In genomic region chr15:99727733-99728132, GRCh38 we compare ENCODE assay signal across 20 cellular contexts. TPM values are rescaled to one million over a fixed set of nuclear protein-coding genes. Genes with fewer than 3 reads are reported as not detected.
DNase-seq lines count a peak whose midpoint lies in the region; ATAC-seq, FAIRE-seq and TF ChIP-seq lines count a peak whose summit lies in the region.
"Had no signal": no experiment of that assay in that cellular context is flagged by ENCODE, and none has a peak within 500 bp of the region (broad histone marks: within the 10 kb centered on the region; RNA-seq: fewer than 3 reads in every experiment).

No MANE protein-coding gene starts in this region.

- no peak for TF ChIP-seq POLR2A in adrenal gland (IDR thresholded peaks at IDR 0.05)

- peaks cover 13% of the 10 kb centered on the region for H3K9me3 Mint-ChIP-seq in WTC11
- H3K9me3 Mint-ChIP-seq: CD4-positive, alpha-beta memory T cell; HFFc6 had no signal

- H3K9me3 ChIP-seq in SK-N-SH, result no peaks in the 10 kb centered on the region
- H3K9me3 ChIP-seq in psoas muscle, result no peaks in the 10 kb centered on the region
- H3K9me3 ChIP-seq in small intestine (ENCODE audit: control insufficient read depth, low read depth), result no peaks in the 10 kb centered on the region
- H3K9me3 ChIP-seq in adrenal gland (replicated peaks in 1 of 3), result no peaks in the 10 kb centered on the region
- H3K9me3 ChIP-seq: A549 had no signal

- TF ChIP-seq CTCF in SK-N-SH (IDR thresholded peaks at IDR 0.05) (no peak), WTC11 (IDR thresholded peaks at IDR 0.05) (no peak), psoas muscle (IDR thresholded peaks at IDR 0.05) (no peak), adrenal gland (IDR thresholded peaks at IDR 0.05) (no peak)

- H3K27me3 Mint-ChIP-seq in WTC11 (ENCODE audit: low read depth), result peaks cover 7% of the 10 kb centered on the region
- H3K27me3 Mint-ChIP-seq: CD4-positive, alpha-beta memory T cell had no signal

- POLR2A ChIA-PET in SK-N-SH (lab: Yijun Ruan, JAX), result no interaction called here
- POLR2A ChIA-PET in WTC11 (lab: Charles Lee), result no interaction called here

- no peaks in the 10 kb centered on the region for H3K79me2 ChIP-seq in SK-N-SH (ENCODE audit: insufficient read depth)

- H3K4me1 ChIP-seq in SK-N-SH (ENCODE audit: control insufficient read depth in 1 of 2, insufficient read depth in 2 of 2, low read depth in 1 of 2, low read length in 1 of 2), result peaks cover 0 to 13% of the 10 kb centered on the region in 2 experiments; a peak in 1 of 4 replicates
- H3K4me1 ChIP-seq in psoas muscle, result peaks cover 37% of the 10 kb centered on the region
- peaks cover 0 to 5% of the 10 kb centered on the region in 2 donors for H3K4me1 ChIP-seq in small intestine (ENCODE audit: control insufficient read depth in 2 of 2, insufficient read depth in 1 of 2, low read depth in 1 of 2, low read length in 1 of 2)
- peaks cover 0 to 10% of the 10 kb centered on the region in 2 donors for H3K4me1 ChIP-seq in adrenal gland (replicated peaks in 1 of 2)

- WGBS in SK-N-SH (ENCODE audit: low lambda C conversion rate), result 71% methylated on average over 5 of the region's 7 CpGs
- WGBS in psoas muscle, 3 donors, result 61 to 75% (median 63%) methylated on average over 7 of the region's 7 CpGs
- 77 to 79% (median 78%) methylated on average over 7 of the region's 7 CpGs for whole genome bisulfite sequencing in small intestine, 3 donors
- 70 to 81% (median 77%) methylated on average over 7 of the region's 7 CpGs for WGBS in adrenal gland, 4 donors

- no peak for ATAC-seq in SK-N-SH treated with all-trans-retinoic acid at 6 μM for 48 hours
- no peak for ATAC-seq in WTC11
- ATAC-seq in psoas muscle, result peak in 1 of 4 donors; percentile 14
- ATAC-seq in HG02840 (IDR thresholded peaks at IDR 0.05; ENCODE audit: low FRiP score, unreplicated experiment), result no peak
- ATAC-seq: A549, GM12878, HCT116 had no signal

- H3K9me2 ChIP-seq in SK-N-SH, result no peaks in the 10 kb centered on the region

- H3F3A ChIP-seq in SK-N-SH (replicated peaks; ENCODE audit: insufficient read depth), result no peaks in the 10 kb centered on the region

- H3K27ac ChIP-seq in SK-N-SH (ENCODE audit: low read depth in 2 of 2, low read length in 1 of 2) (no peak overlapping the region), psoas muscle (peak overlapping the region; percentile 76), small intestine (ENCODE audit: low read depth in 1 of 2, low read length in 1 of 2) (no peak overlapping the region), adrenal gland (no peak overlapping the region)
- H3K27ac ChIP-seq: 22Rv1, A549 had no signal

- H3K27me3 ChIP-seq in SK-N-SH (ENCODE audit: insufficient read depth), result no peaks in the 10 kb centered on the region
- H3K27me3 ChIP-seq in psoas muscle (ENCODE audit: insufficient read depth in 3 of 3, low read length in 2 of 3), result no peaks in the 10 kb centered on the region
- no peaks in the 10 kb centered on the region for H3K27me3 ChIP-seq in small intestine (ENCODE audit: control insufficient read depth in 2 of 2, insufficient read depth in 2 of 2, low read length in 2 of 2)
- H3K27me3 ChIP-seq in adrenal gland, result no peaks in the 10 kb centered on the region

- H3K36me3 Mint-ChIP-seq in WTC11, result peaks cover 20% of the 10 kb centered on the region

- no peak overlapping the region for H3K4me2 ChIP-seq in SK-N-SH
- H3K4me2 ChIP-seq: A549 had no signal

- H2AFZ ChIP-seq in SK-N-SH (ENCODE audit: low read depth), result no peak overlapping the region

- H3K9ac ChIP-seq in SK-N-SH, result no peak overlapping the region

- no peak for TF ChIP-seq EP300 in SK-N-SH (IDR thresholded peaks at IDR 0.05; ENCODE audit: borderline replicate concordance in 1 of 2, low read depth in 1 of 2, low read length in 1 of 2)

- H3K4me3 ChIP-seq in SK-N-SH (ENCODE audit: low read depth in 2 of 2, low read length in 1 of 2) (no peak overlapping the region), psoas muscle (no peak overlapping the region), small intestine (ENCODE audit: low read depth in 1 of 2, low read length in 2 of 2) (no peak overlapping the region), adrenal gland (no peak overlapping the region)
- H3K4me3 ChIP-seq: A549, GM12878 had no signal

- H3K4me1 Mint-ChIP-seq in WTC11, result peaks cover 33% of the 10 kb centered on the region

- H3K27ac Mint-ChIP-seq in WTC11, result 0 out of 2 replicates have a peak overlapping the region, but pooled peaks have one; percentile 16
- H3K27ac Mint-ChIP-seq: HFFc6 had no signal

- no peak overlapping the region for H3K4me3 Mint-ChIP-seq in WTC11
- H3K4me3 Mint-ChIP-seq: CD14-positive monocyte; CD4-positive, alpha-beta memory T cell; HFFc6 had no signal

- FAIRE-seq in small intestine (lab: Jason Lieb, UNC), result no peak
- FAIRE-seq: A549, GM12878, HTR-8/SVneo had no signal

- no peak for TF ChIP-seq RAD21 in SK-N-SH (IDR thresholded peaks at IDR 0.05; ENCODE audit: low read length)

- intact Hi-C loops in psoas muscle (cut with DNase I) (no loop called here), adrenal gland (cut with DNase I) (no loop called here)

- peak; percentile 30 for DNase-seq in SK-N-SH
- DNase-seq in WTC11 (ENCODE audit: low spot score), result no peak
- no peak for DNase-seq in psoas muscle
- no peak for DNase-seq in small intestine
- DNase-seq in adrenal gland, result no peak
- DNase-seq: AML-193; CD4-positive, alpha-beta memory T cell; DMS79 treated with DMSO at 0.1 percent for 48 hours; GOT3; H7; HFFc6; IMR-90 had no signal

- H4K20me1 ChIP-seq in SK-N-SH (ENCODE audit: insufficient read depth), result no peaks in the 10 kb centered on the region

- H3K36me3 ChIP-seq in SK-N-SH (replicated peaks in 1 of 2; ENCODE audit: control insufficient read depth in 1 of 2, insufficient read depth in 2 of 2, low read length in 1 of 2) (no peaks in the 10 kb centered on the region), psoas muscle (ENCODE audit: insufficient read depth in 1 of 2, low read depth in 1 of 2) (peaks cover 0 to 39% of the 10 kb centered on the region in 2 donors), small intestine (ENCODE audit: control insufficient read depth in 2 of 2, insufficient read depth in 2 of 2, low read length in 2 of 2) (peaks cover 0 to 3% of the 10 kb centered on the region in 2 donors), adrenal gland (replicated peaks in 1 of 2) (peaks cover 0 to 13% of the 10 kb centered on the region in 2 donors)

- CTCF ChIA-PET in SK-N-SH (lab: Yijun Ruan, JAX) (interaction anchor here (2.5 kb wide), 1 partner anchor 23 kb away, joined by 8 read pairs; no protein-coding TSS in a partner anchor), WTC11 (lab: Charles Lee) (interaction anchor here (6.3 kb wide), 1 partner anchor 24 kb away, joined by 80 read pairs; no protein-coding TSS in a partner anchor)

TF ChIP-seq in SK-N-SH, 30 proteins besides CTCF, POLR2A, EP300 and RAD21 (continues in another document):
- TF ChIP-seq SMC3 (IDR thresholded peaks at IDR 0.05; ENCODE audit: low read depth, low read length), result no peak

TF ChIP-seq in SK-N-SH treated with all-trans-retinoic acid at 6 μM for 48 hours, 23 proteins besides CTCF, POLR2A, EP300 and RAD21 (continues in another document):
- TF ChIP-seq ZC3H10 (CRISPR knock-in tag; IDR thresholded peaks at IDR 0.05) (no peak), PPARA (CRISPR knock-in tag; IDR thresholded peaks at IDR 0.05; ENCODE audit: borderline replicate concordance) (no peak), ZNF565 (CRISPR knock-in tag; conservative IDR thresholded peaks at IDR 0.05; ENCODE audit: low read depth) (no peak), CSRNP3 (CRISPR knock-in tag; IDR thresholded peaks at IDR 0.05) (no peak), ZFP30 (CRISPR knock-in tag; IDR thresholded peaks at IDR 0.05) (no peak), ESRRG (CRISPR knock-in tag; IDR thresholded peaks at IDR 0.05) (no peak), TCF4 (CRISPR knock-in tag; IDR thresholded peaks at IDR 0.05; ENCODE audit: borderline replicate concordance) (no peak)

TF ChIP-seq in WTC11, 78 proteins besides CTCF, POLR2A, EP300 and RAD21 (continues in another document):
- no peak for TF ChIP-seq MYBL2 (CRISPR knock-in tag; IDR thresholded peaks at IDR 0.05)
- no peak for TF ChIP-seq PREB (CRISPR knock-in tag; IDR thresholded peaks at IDR 0.05; ENCODE audit: borderline replicate concordance)
- no peak for TF ChIP-seq IRF1 (CRISPR knock-in tag; IDR thresholded peaks at IDR 0.05)
- TF ChIP-seq ZNF671 (CRISPR knock-in tag; IDR thresholded peaks at IDR 0.05), result no peak
- no peak for TF ChIP-seq MXD4 (CRISPR knock-in tag; IDR thresholded peaks at IDR 0.05; ENCODE audit: borderline replicate concordance)
- no peak for TF ChIP-seq JUN (CRISPR knock-in tag; IDR thresholded peaks at IDR 0.05)
- TF ChIP-seq E2F5 (CRISPR knock-in tag; IDR thresholded peaks at IDR 0.05), result no peak

RNA-seq across cellular contexts. Expression of gene LYSMD4, which starts 5.5 kb away (rescaled TPM):
- polyA plus RNA-seq in SK-N-SH (2012; rRNA removed) (5.1 and 6.1 TPM in 2 replicates), psoas muscle (10 to 100 TPM in 1 of 3 donors, 1 to 10 TPM in 2; 5.6 to 13.5 (median 5.8) TPM), small intestine (1 to 10 TPM; 5.4 to 8.9 (median 6.0) TPM), adrenal gland (1 to 10 TPM; 3.6 to 8.4 (median 7.9) TPM)
- 3.2 and 4.7 TPM in 2 replicates for polyA plus RNA-seq in SK-N-SH (2012; cell fraction: cytosol; rRNA removed)
- polyA plus RNA-seq in SK-N-SH (2012; cell fraction: nucleus; rRNA removed), result 14.2 and 18.0 TPM in 2 replicates
- total RNA-seq in WTC11 (2021) (14.1 to 15.3 TPM (median 14.9 TPM) in 3 replicates), psoas muscle (1 to 10 TPM; 3.6 to 9.5 (median 7.4) TPM), adrenal gland (1 to 10 TPM; 1.7 to 8.3 (median 6.2) TPM)
